ENCODE assay signal across 14 cellular contexts in genomic region chr10:98534046-98534445, GRCh38.
DNase-seq lines count a peak whose midpoint lies in the region; TF ChIP-seq lines count a peak whose summit lies in the region.
"Had no signal": no experiment of that assay in that cellular context is flagged by ENCODE, and none has a peak within 500 bp of the region (broad histone marks: within the 10 kb centered on the region; RNA-seq: fewer than 3 reads in every experiment).

No MANE protein-coding gene starts in this region.

- no peak for TF ChIP-seq EP300 in suprapubic skin (IDR thresholded peaks at IDR 0.05)

- no peaks in the 10 kb centered on the region for H3K4me1 ChIP-seq in suprapubic skin
- H3K4me1 ChIP-seq in A673 (ENCODE audit: insufficient read depth, low read length, poor library complexity, severe bottlenecking), result no peaks in the 10 kb centered on the region
- H3K4me1 ChIP-seq: HAP-1 had no signal

- POLR2A ChIA-PET in A673 (lab: Charles Lee; ENCODE audit: low non-redundant PET), result no interaction called here
- POLR2A ChIA-PET in GM10248 (lab: Yijun Ruan, JAX), result no interaction called here

- no peak for TF ChIP-seq POLR2A in suprapubic skin (IDR thresholded peaks at IDR 0.05)

- BruUV-seq in A673 (replicated peaks; lab: Mats Ljungman, UMichigan), result no TSS peak

- CTCF ChIA-PET in A673 (lab: Charles Lee) (no interaction called here), GM10248 (lab: Yijun Ruan, JAX) (interaction anchor here (1.9 kb wide), 1 partner anchor 67 kb away, joined by 4 read pairs; no protein-coding TSS in a partner anchor)

- no peaks in the 10 kb centered on the region for H3K36me3 ChIP-seq in suprapubic skin
- H3K36me3 ChIP-seq in A673 (ENCODE audit: insufficient read depth, low read length, poor library complexity, severe bottlenecking), result no peaks in the 10 kb centered on the region
- H3K36me3 ChIP-seq: HAP-1 had no signal

- H3K27ac ChIP-seq in suprapubic skin (peak overlapping the region; percentile 61), A673 (ENCODE audit: low read depth, low read length, poor library complexity, severe bottlenecking) (no peak overlapping the region)
- H3K27ac ChIP-seq: SK-N-MC had no signal

- H3K27me3 ChIP-seq in suprapubic skin (no peaks in the 10 kb centered on the region), A673 (replicated peaks; ENCODE audit: insufficient read depth, low read depth, low read length, poor library complexity) (peaks cover 33% of the 10 kb centered on the region)

- DNase-seq in ELR (ENCODE audit: low read depth) (peak; percentile 21), LHCN-M2 (ENCODE audit: low read depth) (peak; percentile 14), fibroblast of peridontal ligament (ENCODE audit: extremely low read depth) (peak; percentile 48), suprapubic skin (ENCODE audit: low spot score in 2 of 2) (no peak), GDM1 (lab: John Stamatoyannopoulos, UW) (no peak), A673 (ENCODE audit: low spot score) (no peak), GM10248 (ENCODE audit: extremely low spot score) (no peak)
- DNase-seq: NCI-H1092 treated with DMSO at 0.1 percent for 48 hours, NCI-H1694 treated with DMSO at 0.1 percent for 48 hours, NCI-H510A treated with DMSO at 0.1 percent for 48 hours, NCI-H774, SHP77 had no signal

- TF ChIP-seq CTCF in suprapubic skin (IDR thresholded peaks at IDR 0.05), result no peak
- TF ChIP-seq CTCF in A673 (conservative IDR thresholded peaks at IDR 0.05; ENCODE audit: low read depth, low read length), result no peak
- TF ChIP-seq CTCF in GM10248 (IDR thresholded peaks at IDR 0.05; ENCODE audit: control extremely low read depth, extremely low read depth, low read depth, missing control alignments), result no peak

- intact Hi-C loops in A673 (cut with micrococcal nuclease; ENCODE audit: unreplicated experiment), result no loop called here

- 92% methylated on average over 1 of the region's 1 CpG for whole genome bisulfite sequencing in suprapubic skin

- H3K9me3 ChIP-seq in suprapubic skin (no peaks in the 10 kb centered on the region), A673 (ENCODE audit: low read depth, low read length, poor library complexity, severe bottlenecking) (no peaks in the 10 kb centered on the region)
- H3K9me3 ChIP-seq: HAP-1 had no signal

- H3K4me3 ChIP-seq in suprapubic skin, result no peak overlapping the region
- no peak overlapping the region for H3K4me3 ChIP-seq in A673 (ENCODE audit: low read depth, low read length, poor library complexity, severe bottlenecking)
- H3K4me3 ChIP-seq: HAP-1, SK-N-MC had no signal

Comparison
In these comparisons a context has a peak if more than half of its experiments do, and no peak if none do; other contexts are left out.
1. DNase-seq: peak in ELR (single experiment), LHCN-M2 (single experiment) and fibroblast of peridontal ligament (single experiment); none in suprapubic skin (0 of 2), GDM1 (single experiment), A673 (single experiment) and GM10248 (single experiment).